Comparison of ENCODE assay signal across 30 cellular contexts in the genomic region with DNA sequence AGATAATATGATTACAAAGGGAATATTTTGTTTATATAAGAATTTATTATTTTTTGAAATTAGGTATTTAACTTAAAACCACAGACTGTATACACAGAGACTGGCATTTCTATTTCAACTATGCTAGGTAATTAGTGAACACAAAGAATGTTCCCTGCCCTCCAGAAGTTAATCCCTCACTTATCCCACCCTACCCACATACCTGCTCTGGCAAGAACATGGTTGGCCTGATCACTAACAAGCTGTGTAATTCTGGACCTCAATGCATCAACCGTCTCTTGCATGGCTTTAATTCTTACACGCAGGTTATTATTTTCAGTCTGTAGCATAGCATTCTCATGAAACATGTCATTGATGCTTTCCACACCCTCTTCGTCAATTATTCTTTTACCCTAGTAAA.
"Had no signal": no experiment of that assay in that cellular context is flagged by ENCODE, and none has a peak within 500 bp of the region (broad histone marks: within the 10 kb centered on the region; RNA-seq: fewer than 3 reads in every experiment).

No MANE protein-coding gene starts in this region.

- H3K27ac ChIP-seq: adrenal gland, cardiac muscle cell, VCaP had no signal

- H3K27me3 ChIP-seq: adrenal gland, cardiac muscle cell had no signal

- H3K4me1 ChIP-seq: adrenal gland had no signal

- DNase-seq: activated B cell treated with CpG ODN at 0.5 μM for 24 hours; activated CD4-positive, alpha-beta memory T cell treated with anti-CD3 and anti-CD28 coated beads for 36 hours; activated CD4-positive, alpha-beta T cell treated with anti-CD3 and anti-CD28 coated beads for 4 hours; activated CD4-positive, alpha-beta T cell treated with anti-CD3 and anti-CD28 coated beads, Interleukin-2, amount 10 ng/mL, durations not matched to agents 24 days and 14 days; activated CD4-positive, alpha-beta T cell treated with anti-CD3 and anti-CD28 coated beads, Interleukin-2, amount 50 U/mL, for 1 hour; activated CD4-positive, alpha-beta T cell treated with anti-CD3 and anti-CD28 coated beads, Interleukin-2, amount 50 U/mL, for 4 hours; activated CD4-positive, CD25-positive, alpha-beta regulatory T cell treated with anti-CD3 and anti-CD28 coated beads, Interleukin-2, amount 50 U/mL, for 72 hours; activated CD8-positive, alpha-beta memory T cell treated with anti-CD3 and anti-CD28 coated beads, Interleukin-2, amount 50 U/mL, for 4 hours; activated CD8-positive, alpha-beta T cell treated with anti-CD3 and anti-CD28 coated beads for 36 hours; activated effector memory CD4-positive, alpha-beta T cell treated with anti-CD3 and anti-CD28 coated beads, Interleukin-2, amount 50 U/mL, for 16 hours; activated gamma-delta T cell treated with Interleukin-2 at 50 U/mL for 16 hours; activated naive CD4-positive, alpha-beta T cell; activated naive CD4-positive, alpha-beta T cell treated with anti-CD3 and anti-CD28 coated beads for 36 hours; activated naive CD4-positive, alpha-beta T cell treated with anti-CD3 and anti-CD28 coated beads, Interleukin-2, amount 50 U/mL, for 16 hours; activated naive CD8-positive, alpha-beta T cell treated with anti-CD3 and anti-CD28 coated beads for 36 hours; activated T-cell treated with anti-CD3 and anti-CD28 coated beads for 4 hours; activated T-cell treated with anti-CD3 and anti-CD28 coated beads, Interleukin-2, amount 50 U/mL, for 1 hour; activated T-cell treated with anti-CD3 and anti-CD28 coated beads, Interleukin-2, amount 50 U/mL, for 4 hours; activated T-cell treated with anti-CD3 and anti-CD28 coated beads, Interleukin-2, amount 50 U/mL, for 72 hours; adrenal gland; amniotic stem cell; aorta; caudate nucleus; T-helper 1 cell; T-helper 2 cell; T-helper 9 cell had no signal

- ATAC-seq: activated CD8-positive, alpha-beta T cell treated with anti-CD3 and anti-CD28 coated beads for 36 hours; activated naive CD4-positive, alpha-beta T cell treated with anti-CD3 and anti-CD28 coated beads, Interleukin-2, amount 50 U/mL, for 72 hours; activated T-cell treated with anti-CD3 and anti-CD28 coated beads, Interleukin-2, amount 50 U/mL, for 4 hours; activated T-cell treated with anti-CD3 and anti-CD28 coated beads, Interleukin-2, amount 50 U/mL, for 72 hours; activated T-helper 17 cell treated with anti-CD3 and anti-CD28 coated beads, Interleukin-2, amount 50 U/mL, for 72 hours had no signal

- H3K9me3 ChIP-seq: adrenal gland had no signal

- H3K4me3 ChIP-seq: adrenal gland, cardiac muscle cell had no signal

- H3K36me3 ChIP-seq: adrenal gland had no signal
